Comparison of ENCODE assay signal across 9 cellular contexts in the genomic region with DNA sequence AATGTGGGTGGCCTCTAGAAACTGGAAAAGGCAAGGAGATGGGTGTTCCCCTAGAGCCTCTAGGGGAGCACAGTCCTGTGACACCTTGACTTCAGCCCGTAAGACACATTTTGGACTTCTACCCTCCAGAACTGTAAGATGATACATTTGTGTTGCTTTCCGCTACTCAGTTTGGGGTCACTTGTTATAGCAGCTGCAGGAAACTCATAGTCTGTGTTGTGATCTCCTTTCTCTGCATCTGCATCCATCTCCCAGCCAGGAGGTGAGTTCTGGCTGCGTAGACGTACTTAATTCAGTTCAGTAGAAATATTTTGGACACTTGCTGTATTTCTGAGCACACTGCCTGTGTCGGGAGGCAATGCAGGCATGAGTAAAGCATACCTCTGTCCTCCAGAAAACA. TPM values are rescaled to one million over a fixed set of nuclear protein-coding genes. Genes with fewer than 3 reads are reported as not detected.
"Had no signal": no experiment of that assay in that cellular context is flagged by ENCODE, and none has a peak within 500 bp of the region (broad histone marks: within the 10 kb centered on the region; RNA-seq: fewer than 3 reads in every experiment).

No MANE protein-coding gene starts in this region.

- H3K4me3 ChIP-seq: GM23248 had no signal

- H2AFZ ChIP-seq: GM23248 had no signal

- FAIRE-seq: HTR-8/SVneo had no signal

- DNase-seq: GM23248, GOT3, H7, HCEC 1CT, KBM-7 had no signal

- H3K27ac ChIP-seq: GM23248, KMS-11 had no signal

- H3K9ac ChIP-seq: GM23248, KMS-11 had no signal

- H3K4me2 ChIP-seq: KMS-11 had no signal

RNA-seq across cellular contexts. Expression of a gene that starts 29.3 kb away (rescaled TPM):
- total RNA-seq: GM23248, H4 had no signal
- polyA plus RNA-seq: GM23248, IgD-negative memory B cell had no signal
